Comparison of ENCODE assay signal across 18 cellular contexts in genomic region chr15:69725210-69725609, GRCh38.
"Had no signal": no experiment of that assay in that cellular context is flagged by ENCODE, and none has a peak within 500 bp of the region (broad histone marks: within the 10 kb centered on the region; RNA-seq: fewer than 3 reads in every experiment).

No MANE protein-coding gene starts in this region.

- H3K36me3 Mint-ChIP-seq: memory B cell had no signal

- ATAC-seq: activated CD8-positive, alpha-beta T cell treated with anti-CD3 and anti-CD28 coated beads, Interleukin-2, amount 10 ng/mL, durations not matched to agents 7 days and 5 days; body of pancreas; esophagus mucosa had no signal

- H3K27ac ChIP-seq: body of pancreas, colonic mucosa, testis had no signal

- H3K4me1 ChIP-seq: body of pancreas, colonic mucosa, testis had no signal

- H3K4me3 ChIP-seq: body of pancreas, colonic mucosa, mucosa of descending colon, skin epidermis, testis, upper lobe of right lung had no signal

- H3K4me3 Mint-ChIP-seq: activated CD8-positive, alpha-beta T cell treated with anti-CD3 and anti-CD28 coated beads, Interleukin-2, amount 10 ng/mL, durations not matched to agents 7 days and 5 days; memory B cell; naive thymus-derived CD4-positive, alpha-beta T cell; stimulated activated naive CD8-positive, alpha-beta T cell treated with anti-CD3 and anti-CD28 coated beads, Interleukin-15, Interleukin-2, amounts not matched to agents 100 ng/mL and 50 ng/mL, for 24 hours had no signal

- H3K27ac Mint-ChIP-seq: activated T-helper 2 cell treated with anti-CD3 and anti-CD28 coated beads, Interferon-gamma antibody, Interleukin-2, Interleukin-4, amounts not matched to agents 10 μg/mL and 5 μg/mL and 100 μg/mL, durations not matched to agents 14 hours and 24 hours and 36 hours; memory B cell; stimulated activated naive CD8-positive, alpha-beta T cell treated with anti-CD3 and anti-CD28 coated beads, Interleukin-15, Interleukin-2, amounts not matched to agents 100 ng/mL and 50 ng/mL, for 24 hours had no signal

- H3K36me3 ChIP-seq: colonic mucosa, upper lobe of right lung had no signal

- H3K9me3 Mint-ChIP-seq: activated T-helper 2 cell treated with anti-CD3 and anti-CD28 coated beads, Interferon-gamma antibody, Interleukin-2, Interleukin-4, amounts not matched to agents 10 μg/mL and 5 μg/mL and 100 μg/mL, durations not matched to agents 14 hours and 24 hours and 36 hours; memory B cell; stimulated activated naive CD8-positive, alpha-beta T cell treated with anti-CD3 and anti-CD28 coated beads, Interleukin-15, Interleukin-2, amounts not matched to agents 100 ng/mL and 50 ng/mL, for 24 hours had no signal

- DNase-seq: activated CD8-positive, alpha-beta memory T cell treated with anti-CD3 and anti-CD28 coated beads, Interleukin-2, amount 50 U/mL, for 4 hours; activated CD8-positive, alpha-beta T cell treated with anti-CD3 and anti-CD28 coated beads, Interleukin-2, amount 10 ng/mL, durations not matched to agents 7 days and 5 days; activated naive CD4-positive, alpha-beta T cell treated with anti-CD3 and anti-CD28 coated beads, Interleukin-2, amount 50 U/mL, for 16 hours; central memory CD4-positive, alpha-beta T cell; colonic mucosa; islet precursor cell; mucosa of descending colon; naive thymus-derived CD4-positive, alpha-beta T cell; posterior cingulate gyrus; retina; testis; upper lobe of right lung had no signal

- H3K9me3 ChIP-seq: body of pancreas, colonic mucosa, mucosa of descending colon, testis, upper lobe of right lung had no signal

- H3K27me3 ChIP-seq: body of pancreas, colonic mucosa, testis, upper lobe of right lung had no signal
